ENCODE assay signal across 16 cellular contexts in the genomic region with DNA sequence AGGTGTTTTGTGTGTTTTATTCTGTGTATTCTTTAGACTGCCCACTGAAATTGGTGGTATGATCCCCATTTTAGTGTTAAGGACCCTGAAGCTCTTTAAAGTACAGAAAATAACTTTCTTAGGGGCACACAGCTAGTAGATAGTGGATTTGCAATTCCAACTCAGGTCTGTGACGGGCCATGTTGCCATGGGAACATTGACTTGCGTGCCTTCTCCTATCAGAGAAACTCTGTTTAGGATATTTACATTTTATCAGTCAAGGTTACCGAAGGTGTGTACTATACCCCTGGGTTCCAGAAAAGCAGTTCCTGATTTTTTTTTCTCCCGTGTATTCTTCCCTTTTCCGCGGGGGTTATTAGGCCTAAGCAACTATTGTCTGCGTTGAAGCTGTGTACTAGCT. TPM values are rescaled to one million over a fixed set of nuclear protein-coding genes. Genes with fewer than 3 reads are reported as not detected.
DNase-seq lines count a peak whose midpoint lies in the region; ATAC-seq and TF ChIP-seq lines count a peak whose summit lies in the region.
"Had no signal": no experiment of that assay in that cellular context is flagged by ENCODE, and none has a peak within 500 bp of the region (broad histone marks: within the 10 kb centered on the region; RNA-seq: fewer than 3 reads in every experiment).

No MANE protein-coding gene starts in this region.

- H4K5ac ChIP-seq in mesendoderm (ENCODE audit: low read length), result no peak overlapping the region

- no peak overlapping the region for H3K4me2 ChIP-seq in mesendoderm (ENCODE audit: low read length)

- peaks cover 0 to 48% (median 7%) of the 10 kb centered on the region in 4 donors for H3K4me1 ChIP-seq in Peyer's patch
- H3K4me1 ChIP-seq in colonic mucosa, result peaks cover 22% of the 10 kb centered on the region
- no peaks in the 10 kb centered on the region for H3K4me1 ChIP-seq in mesendoderm (ENCODE audit: control insufficient read depth, low read depth, low read length)
- peaks cover 24 to 29% of the 10 kb centered on the region in 2 donors for H3K4me1 ChIP-seq in thyroid gland
- peaks cover 3% of the 10 kb centered on the region in 2 donors for H3K4me1 ChIP-seq in ascending aorta

- no peak overlapping the region for H3K18ac ChIP-seq in mesendoderm (ENCODE audit: low read length)

- TF ChIP-seq POLR2A in Peyer's patch (IDR thresholded peaks at IDR 0.05), result no peak
- TF ChIP-seq POLR2A in thyroid gland (IDR thresholded peaks at IDR 0.05), result no peak

- no peak for ATAC-seq in HG03159 (IDR thresholded peaks at IDR 0.05; ENCODE audit: unreplicated experiment)
- ATAC-seq: activated CD8-positive, alpha-beta memory T cell treated with anti-CD3 and anti-CD28 coated beads, Interleukin-2, amount 10 ng/mL, durations not matched to agents 7 days and 5 days had no signal

- H3K79me1 ChIP-seq in mesendoderm (ENCODE audit: low read length), result no peaks in the 10 kb centered on the region

- no peak overlapping the region for H3K56ac ChIP-seq in mesendoderm (ENCODE audit: low read length)

- no peak for DNase-seq in Peyer's patch
- peak; percentile 59 for DNase-seq in colonic mucosa
- peak; percentile 33 for DNase-seq in mesendoderm
- DNase-seq in thyroid gland, result no peak
- no peak for DNase-seq in hippocampal formation (lab: John Stamatoyannopoulos, UW)
- DNase-seq in ascending aorta (ENCODE audit: low spot score in 2 of 2), result no peak
- DNase-seq: activated CD4-positive, alpha-beta T cell treated with anti-CD3 and anti-CD28 coated beads for 4 hours; activated CD8-positive, alpha-beta memory T cell treated with anti-CD3 and anti-CD28 coated beads, Interleukin-2, amount 10 ng/mL, durations not matched to agents 7 days and 5 days; DND-41; HFFc6; KG1; NCI-H2029; NCI-H446 treated with DMSO at 0.1 percent for 48 hours; psoas muscle; SW 1271 had no signal

- no peaks in the 10 kb centered on the region for H3K79me2 ChIP-seq in mesendoderm (ENCODE audit: control insufficient read depth, insufficient read depth, low read length)

- TF ChIP-seq CTCF in Peyer's patch (IDR thresholded peaks at IDR 0.05) (no peak), colonic mucosa (IDR thresholded peaks at IDR 0.05) (no peak), thyroid gland (IDR thresholded peaks at IDR 0.05) (no peak), ascending aorta (IDR thresholded peaks at IDR 0.05) (no peak)

- no peak overlapping the region for H2BK120ac ChIP-seq in mesendoderm (ENCODE audit: low read depth, low read length)

- no peak overlapping the region for H3K23ac ChIP-seq in mesendoderm (ENCODE audit: low read length)

- no peak overlapping the region for H3K4me3 ChIP-seq in Peyer's patch
- no peak overlapping the region for H3K4me3 ChIP-seq in colonic mucosa
- H3K4me3 ChIP-seq in mesendoderm (ENCODE audit: low read length), result no peak overlapping the region
- no peak overlapping the region for H3K4me3 ChIP-seq in thyroid gland (replicated peaks in 1 of 3)
- no peak overlapping the region for H3K4me3 ChIP-seq in ascending aorta
- H3K4me3 ChIP-seq: psoas muscle had no signal

- H2BK5ac ChIP-seq in mesendoderm (ENCODE audit: low read length), result no peak overlapping the region

- peak overlapping the region in 3 of 4 donors; percentile 42 to 80 (median 77) for H3K27ac ChIP-seq in Peyer's patch
- H3K27ac ChIP-seq in colonic mucosa, result peak overlapping the region; percentile 73
- H3K27ac ChIP-seq in mesendoderm (ENCODE audit: low read depth, low read length), result no peak overlapping the region
- peak overlapping the region; percentile 48 to 84 (median 74) for H3K27ac ChIP-seq in thyroid gland
- H3K27ac ChIP-seq in ascending aorta, result no peak overlapping the region
- H3K27ac ChIP-seq: psoas muscle had no signal

- H3K27me3 ChIP-seq in Peyer's patch (no peaks in the 10 kb centered on the region), colonic mucosa (no peaks in the 10 kb centered on the region), mesendoderm (ENCODE audit: insufficient read depth, low read length, poor library complexity) (no peaks in the 10 kb centered on the region), thyroid gland (no peaks in the 10 kb centered on the region), ascending aorta (no peaks in the 10 kb centered on the region)

- intact Hi-C loops in colonic mucosa (cut with DNase I), result loop anchor here (2.0 kb wide), 1 partner anchor 50 kb away; no protein-coding TSS in a partner anchor
- intact Hi-C loops in thyroid gland (cut with DNase I), result no loop called here
- intact Hi-C loops in ascending aorta (cut with DNase I), result no loop called here

- H3K9me3 ChIP-seq in Peyer's patch, result no peaks in the 10 kb centered on the region
- no peaks in the 10 kb centered on the region for H3K9me3 ChIP-seq in colonic mucosa
- H3K9me3 ChIP-seq in thyroid gland, result no peaks in the 10 kb centered on the region
- no peaks in the 10 kb centered on the region for H3K9me3 ChIP-seq in ascending aorta
- H3K9me3 ChIP-seq: psoas muscle had no signal

- no peak overlapping the region for H2AK5ac ChIP-seq in mesendoderm (ENCODE audit: low read length)

- H3K36me3 ChIP-seq in Peyer's patch (no peaks in the 10 kb centered on the region), colonic mucosa (no peaks in the 10 kb centered on the region), mesendoderm (ENCODE audit: control insufficient read depth, insufficient read depth, low read length) (no peaks in the 10 kb centered on the region), thyroid gland (no peaks in the 10 kb centered on the region), ascending aorta (no peaks in the 10 kb centered on the region)

- H4K8ac ChIP-seq in mesendoderm (ENCODE audit: low read depth, low read length), result no peak overlapping the region

- no peak overlapping the region for H3K4ac ChIP-seq in mesendoderm (ENCODE audit: low read depth, low read length)

- H2BK15ac ChIP-seq in mesendoderm (replicated peaks; ENCODE audit: low read depth), result no peak overlapping the region

- peak overlapping the region in 1 of 2 donors; percentile 65 for H3K9ac ChIP-seq in colonic mucosa (ENCODE audit: low read depth in 2 of 2, low read length in 2 of 2)
- no peak overlapping the region for H3K9ac ChIP-seq in mesendoderm (ENCODE audit: low read length)

- WGBS in mesendoderm (ENCODE audit: extremely low coverage, insufficient coverage, low lambda C conversion rate), result no CpG with 5 or more reads among the region's 7 CpGs
- 84 to 92% methylated on average over 7 of the region's 7 CpGs for WGBS in thyroid gland, 2 donors

RNA-seq across cellular contexts. Expression of a gene that starts 19.4 kb away (rescaled TPM):
- total RNA-seq in Peyer's patch, result 10 to 100 TPM in 3 of 4 donors, 1 to 10 TPM in 1; 2.5 to 36.3 (median 17.4) TPM
- total RNA-seq in colonic mucosa, result 10 to 100 TPM; 11.7 to 12.2 TPM
- 0.59 TPM for polyA plus RNA-seq in mesendoderm (2013, experiment 1 of 2)
- 0.81 TPM for polyA plus RNA-seq in mesendoderm (2013, experiment 2 of 2)
- total RNA-seq in thyroid gland, result 10 to 100 TPM in 1 of 4 donors, 1 to 10 TPM in 3; 3.2 to 20.7 (median 6.4) TPM
- 7.6 TPM for total RNA-seq in ascending aorta
- total RNA-seq: activated CD8-positive, alpha-beta memory T cell treated with anti-CD3 and anti-CD28 coated beads, Interleukin-2, amount 10 ng/mL, durations not matched to agents 7 days and 5 days had no signal

Comparison
In these comparisons a context has a peak if more than half of its experiments do, and no peak if none do; other contexts are left out.
1. DNase-seq: peak in colonic mucosa (single experiment) and mesendoderm (single experiment); none in Peyer's patch (0 of 3), thyroid gland (0 of 2), hippocampal formation (0 of 2) and ascending aorta (0 of 2).
2. H3K27ac ChIP-seq: peak in Peyer's patch (3 of 4), colonic mucosa (single experiment) and thyroid gland (3 of 3); none in mesendoderm (single experiment) and ascending aorta (0 of 2).